Comparison of ENCODE assay signal across 1 cellular context in genomic region chr16:4946917-4947316, GRCh38.
TF ChIP-seq lines count a peak whose summit lies in the region.

No MANE protein-coding gene starts in this region.

TF ChIP-seq in H1, 55 proteins besides CTCF, POLR2A, EP300 and RAD21:
- TF ChIP-seq ATF3 (IDR thresholded peaks at IDR 0.05; ENCODE audit: insufficient read depth, low read depth, low read length) (no peak), BRCA1 (IDR thresholded peaks at IDR 0.05; ENCODE audit: low read depth, low read length) (no peak)
